In genomic region chr6:90284745-90285481, GRCh38 we compare ENCODE assay signal across 1 cellular context.
A peak's percentile ranks its signal among the peaks of the same experiment; 100 is the strongest.
TF ChIP-seq lines count a peak whose summit lies in the region.

No MANE protein-coding gene starts in this region.

TF ChIP-seq in K562, 482 proteins besides CTCF, POLR2A, EP300 and RAD21 (continued from another document and continues in another):
- TF ChIP-seq ZBTB40 (IDR thresholded peaks at IDR 0.05), result no peak
- no peak for TF ChIP-seq ZBTB40 (CRISPR knock-in tag; IDR thresholded peaks at IDR 0.05)
- no peak for TF ChIP-seq ZKSCAN3 (CRISPR knock-in tag; IDR thresholded peaks at IDR 0.05)
- no peak for TF ChIP-seq IRF1 (CRISPR knock-in tag; IDR thresholded peaks at IDR 0.05; ENCODE audit: borderline replicate concordance)
- no peak for TF ChIP-seq LEF1 (IDR thresholded peaks at IDR 0.05)
- no peak for TF ChIP-seq RBM14 (IDR thresholded peaks at IDR 0.05; ENCODE audit: borderline replicate concordance, insufficient read depth, low read depth, low read length)
- TF ChIP-seq U2AF1 (optimal IDR thresholded peaks at IDR 0.05; ENCODE audit: low read depth, low read length), result no peak
- TF ChIP-seq POU5F1 (IDR thresholded peaks at IDR 0.05; ENCODE audit: borderline replicate concordance, low read depth, low read length, partially characterized antibody), result no peak
- peak; percentile 21; the same call in 1 of the 2 replicates for TF ChIP-seq MAFF (IDR thresholded peaks at IDR 0.05; ENCODE audit: low read length)
- TF ChIP-seq TAF9B (IDR thresholded peaks at IDR 0.05; ENCODE audit: partially characterized antibody), result no peak
- TF ChIP-seq ARID1B (IDR thresholded peaks at IDR 0.05), result no peak
- TF ChIP-seq THAP7 (CRISPR knock-in tag; IDR thresholded peaks at IDR 0.05), result no peak
- no peak for TF ChIP-seq IRF9 (tag; IDR thresholded peaks at IDR 0.05)
- no peak for TF ChIP-seq ILF3 (IDR thresholded peaks at IDR 0.05; ENCODE audit: borderline replicate concordance)
- no peak for TF ChIP-seq ELF2 (CRISPR knock-in tag; IDR thresholded peaks at IDR 0.05)
- no peak for TF ChIP-seq DPF2 (IDR thresholded peaks at IDR 0.05)
- no peak for TF ChIP-seq DDX20 (tag; IDR thresholded peaks at IDR 0.05; ENCODE audit: low read depth)
- TF ChIP-seq CCNT2 (IDR thresholded peaks at IDR 0.05; ENCODE audit: borderline replicate concordance, extremely low read depth, insufficient read length, low read depth, low read length), result no peak
- TF ChIP-seq TSHZ1 (CRISPR knock-in tag; IDR thresholded peaks at IDR 0.05), result no peak
- no peak for TF ChIP-seq SIN3A (IDR thresholded peaks at IDR 0.05; ENCODE audit: borderline replicate concordance in 2 of 2, control insufficient read depth in 1 of 2, low read depth in 2 of 2, low read length in 2 of 2)
- no peak for TF ChIP-seq CTCFL (IDR thresholded peaks at IDR 0.05; ENCODE audit: borderline replicate concordance, insufficient read depth, low read depth, low read length, poor library complexity, severe bottlenecking)
- TF ChIP-seq PKNOX1 (IDR thresholded peaks at IDR 0.05), result no peak
- no peak for TF ChIP-seq ZNF766 (CRISPR knock-in tag; conservative IDR thresholded peaks at IDR 0.05)
- TF ChIP-seq CLOCK (CRISPR knock-in tag; IDR thresholded peaks at IDR 0.05; ENCODE audit: borderline replicate concordance), result no peak
- no peak for TF ChIP-seq ASH1L (IDR thresholded peaks at IDR 0.05; ENCODE audit: borderline replicate concordance, low read depth, partially characterized antibody)
- TF ChIP-seq ZNF316 (IDR thresholded peaks at IDR 0.05), result peak; percentile 61; the same call in 1 of the 2 replicates
- TF ChIP-seq POLR2G (IDR thresholded peaks at IDR 0.05; ENCODE audit: low read depth, low read length), result no peak
- TF ChIP-seq SAFB2 (IDR thresholded peaks at IDR 0.05; ENCODE audit: borderline replicate concordance, low read depth, low read length, severe bottlenecking), result no peak
- TF ChIP-seq CREB1 (IDR thresholded peaks at IDR 0.05), result no peak
- 0 out of 2 replicates have a peak, but pooled peaks have one; percentile 18 for TF ChIP-seq CREB1 (CRISPR knock-in tag; IDR thresholded peaks at IDR 0.05)
- TF ChIP-seq MTA2 (IDR thresholded peaks at IDR 0.05; ENCODE audit: low read depth), result no peak
- no peak for TF ChIP-seq PTBP1 (IDR thresholded peaks at IDR 0.05; ENCODE audit: low read depth, low read length)
- TF ChIP-seq IRF2 (CRISPR knock-in tag; IDR thresholded peaks at IDR 0.05), result no peak
- TF ChIP-seq IFI16 (CRISPR knock-in tag; IDR thresholded peaks at IDR 0.05), result no peak
- no peak for TF ChIP-seq MAX (CRISPR knock-in tag; IDR thresholded peaks at IDR 0.05)
- TF ChIP-seq PHTF2 (CRISPR knock-in tag; IDR thresholded peaks at IDR 0.05), result no peak
- TF ChIP-seq KDM1A (IDR thresholded peaks at IDR 0.05), result no peak
